1 cellular context compared by ENCODE assay signal in genomic region chr5:127092690-127093089, GRCh38.
TF ChIP-seq lines count a peak whose summit lies in the region.

No MANE protein-coding gene starts in this region.

TF ChIP-seq in IMR-90, 13 proteins besides CTCF, POLR2A, EP300 and RAD21:
- TF ChIP-seq CHD1 (IDR thresholded peaks at IDR 0.05; ENCODE audit: low read depth, low read length) (no peak), MXI1 (IDR thresholded peaks at IDR 0.05; ENCODE audit: borderline replicate concordance, low read depth, low read length) (no peak), USF2 (IDR thresholded peaks at IDR 0.05; ENCODE audit: low read depth, low read length) (no peak), RCOR1 (IDR thresholded peaks at IDR 0.05; ENCODE audit: insufficient replicate concordance, low read length) (no peak), RFX5 (IDR thresholded peaks at IDR 0.05; ENCODE audit: low read depth, low read length) (no peak), CEBPB (IDR thresholded peaks at IDR 0.05; ENCODE audit: low read depth, low read length) (no peak), MAFK (IDR thresholded peaks at IDR 0.05; ENCODE audit: low read depth, low read length) (no peak), SMC3 (IDR thresholded peaks at IDR 0.05; ENCODE audit: low read depth, low read length) (no peak), MAZ (IDR thresholded peaks at IDR 0.05; ENCODE audit: borderline replicate concordance, low read depth, low read length) (no peak)
TF ChIP-seq in IMR-90: peak in this region for 0.
